Comparison of ENCODE assay signal across 8 cellular contexts in the genomic region with DNA sequence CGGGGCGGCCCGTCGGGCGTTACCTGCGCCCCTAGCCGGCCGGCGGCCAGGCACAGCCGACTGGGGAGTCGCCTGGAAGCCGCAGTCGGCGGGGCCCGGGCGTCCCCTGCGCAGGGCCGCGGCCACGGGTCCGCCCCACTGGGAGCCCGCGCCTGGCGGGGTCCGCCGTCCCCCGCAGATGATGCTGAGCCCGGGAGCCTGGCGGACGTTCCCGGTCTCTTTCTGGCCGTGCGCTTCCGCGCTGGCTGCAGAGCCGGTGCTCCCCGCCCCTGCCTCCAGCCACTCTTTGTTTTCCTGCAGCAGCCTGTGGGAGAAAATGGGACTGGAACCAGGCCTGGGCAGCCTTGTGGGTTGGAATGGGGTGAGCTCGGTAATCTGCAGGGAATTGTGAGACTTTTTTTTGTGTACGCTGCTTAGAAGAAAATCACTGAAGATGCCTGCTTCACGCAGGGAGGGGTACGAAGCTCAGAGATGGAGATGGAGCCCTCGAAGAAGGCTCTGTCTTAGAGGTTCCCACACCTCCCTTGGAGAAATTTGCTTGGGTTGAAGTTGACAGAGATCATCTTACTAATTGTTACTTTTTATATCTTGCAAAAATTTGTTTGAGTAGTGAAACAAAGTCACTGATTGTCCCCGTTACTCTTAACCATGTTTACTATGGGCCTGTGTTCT. TPM values are rescaled to one million over a fixed set of nuclear protein-coding genes. Genes with fewer than 3 reads are reported as not detected.
A peak's percentile ranks its signal among the peaks of the same experiment; 100 is the strongest.
DNase-seq lines count a peak whose midpoint lies in the region; ATAC-seq and TF ChIP-seq lines count a peak whose summit lies in the region.

No MANE protein-coding gene starts in this region.

- H3K9ac ChIP-seq in PC-3 (ENCODE audit: low read length): peak overlapping the region; percentile 75

- H3K9me3 Mint-ChIP-seq in stimulated activated naive B cell treated with anti-CD40 and anti-IgM and Interleukin-4, amounts not matched to agents 10 μg/mL and 1 μg/mL and 100 μg/mL, for 72 hours: no peaks in the 10 kb centered on the region

- H3K4me1 ChIP-seq in PC-3 (ENCODE audit: insufficient read depth, low read length): peaks cover 51% of the 10 kb centered on the region

- H3K9me2 ChIP-seq in PC-3 (replicated peaks; ENCODE audit: low read length): no peaks in the 10 kb centered on the region

- intact Hi-C loops in PC-3 (cut with micrococcal nuclease): loop anchor here (10.0 kb wide), 1 partner anchor 114 kb away; no protein-coding TSS in a partner anchor

- H3F3A ChIP-seq in PC-3 (ENCODE audit: low read length, unreplicated experiment): no peaks in the 10 kb centered on the region

- BruUV-seq in PC-3 (replicated peaks; lab: Mats Ljungman, UMichigan): no TSS peak

- POLR2A ChIA-PET in PC-3 (lab: Charles Lee; ENCODE audit: unreplicated experiment): interaction anchor here (1.0 to 2.2 kb wide), 3 partner anchors 12 to 27 kb away, joined by 4 to 32 read pairs (median 4); no protein-coding TSS in a partner anchor

- DNase-seq in AG08395 (ENCODE audit: low spot score) (peak; percentile 48), PC-3 (peak; percentile 41), HT-29 (ENCODE audit: low spot score) (no peak)
- no peak for DNase-seq in stimulated activated naive B cell treated with anti-CD40 and anti-IgM and Interleukin-4, amounts not matched to agents 10 μg/mL and 1 μg/mL and 100 μg/mL, for 72 hours

- peaks cover 3% of the 10 kb centered on the region; the same call in 1 of the 2 replicates for H3K9me3 ChIP-seq in PC-3 (ENCODE audit: low read length)

- H3K27ac Mint-ChIP-seq in stimulated activated naive B cell treated with anti-CD40 and anti-IgM and Interleukin-4, amounts not matched to agents 10 μg/mL and 1 μg/mL and 100 μg/mL, for 72 hours: peak overlapping the region; percentile 68

- H3K27ac ChIP-seq in PC-3 (ENCODE audit: low read length) (peak overlapping the region; percentile 72), cingulate gyrus (ENCODE audit: low read depth, low read length) (peak overlapping the region; percentile 94), layer of hippocampus (ENCODE audit: low read depth, low read length) (peak overlapping the region; percentile 91)

- peak overlapping the region; percentile 95 for H3K4me2 ChIP-seq in PC-3 (ENCODE audit: low read length)

- ATAC-seq in GM18502 (IDR thresholded peaks at IDR 0.05; ENCODE audit: poor library complexity, unreplicated experiment) (peak; percentile 33), HG03039 (IDR thresholded peaks at IDR 0.05; ENCODE audit: unreplicated experiment) (peak; percentile 33), PC-3 (peak; percentile 3)
- ATAC-seq in stimulated activated naive B cell treated with anti-CD40 and anti-IgM and Interleukin-4, amounts not matched to agents 10 μg/mL and 1 μg/mL and 100 μg/mL, for 72 hours (replicated peaks): peak; percentile 40 to 41

- peaks cover 45% of the 10 kb centered on the region for H4K20me1 ChIP-seq in PC-3 (ENCODE audit: low read length)

- H3K79me2 ChIP-seq in PC-3 (ENCODE audit: low read length): peaks cover 67% of the 10 kb centered on the region

- peaks cover 21 to 26% of the 10 kb centered on the region in 2 donors for H3K4me1 Mint-ChIP-seq in stimulated activated naive B cell treated with anti-CD40 and anti-IgM and Interleukin-4, amounts not matched to agents 10 μg/mL and 1 μg/mL and 100 μg/mL, for 72 hours

- H3K27me3 ChIP-seq in PC-3 (ENCODE audit: low read length): no peaks in the 10 kb centered on the region
- H3K27me3 ChIP-seq in layer of hippocampus (ENCODE audit: control insufficient read depth, insufficient read depth, low read length): no peaks in the 10 kb centered on the region

- peak overlapping the region; percentile 92 for H3K4me3 ChIP-seq in PC-3 (ENCODE audit: low read length)

- H3K36me3 Mint-ChIP-seq in stimulated activated naive B cell treated with anti-CD40 and anti-IgM and Interleukin-4, amounts not matched to agents 10 μg/mL and 1 μg/mL and 100 μg/mL, for 72 hours: peaks cover 0 to 10% of the 10 kb centered on the region in 2 donors

- peaks cover 23% of the 10 kb centered on the region for H3K36me3 ChIP-seq in PC-3 (ENCODE audit: low read depth, low read length)

- peak overlapping the region; percentile 72; the same call in 1 of the 2 replicates for H2AFZ ChIP-seq in PC-3 (ENCODE audit: low read length)

- peak overlapping the region; percentile 84 to 97 for H3K4me3 Mint-ChIP-seq in stimulated activated naive B cell treated with anti-CD40 and anti-IgM and Interleukin-4, amounts not matched to agents 10 μg/mL and 1 μg/mL and 100 μg/mL, for 72 hours

- TF ChIP-seq CTCF in PC-3 (conservative IDR thresholded peaks at IDR 0.05; ENCODE audit: low read depth, low read length): no peak

- peaks cover 9 to 11% of the 10 kb centered on the region in 2 donors for H3K27me3 Mint-ChIP-seq in stimulated activated naive B cell treated with anti-CD40 and anti-IgM and Interleukin-4, amounts not matched to agents 10 μg/mL and 1 μg/mL and 100 μg/mL, for 72 hours

- CTCF ChIA-PET in PC-3 (lab: Charles Lee): interaction anchor here (0.7 to 2.6 kb wide), 2 partner anchors 26 to 253 kb away, joined by 3 to 32 read pairs; no protein-coding TSS in a partner anchor

RNA-seq across cellular contexts. Expression of a gene that starts 0.8 kb away (rescaled TPM):
- total RNA-seq in PC-3 (2014; rRNA removed): 216 and 245 TPM in 2 replicates
- 629 and 663 TPM in 2 replicates for total RNA-seq in HT-29 (2014; rRNA removed; shearing (Covaris generic))

RNA-seq across cellular contexts. Expression of a gene that starts 53.1 kb away (rescaled TPM):
- total RNA-seq in PC-3 (2014; rRNA removed): 122 and 150 TPM in 2 replicates
- total RNA-seq in HT-29 (2014; rRNA removed; shearing (Covaris generic)): 206 and 211 TPM in 2 replicates

Comparison
In these comparisons a context has a peak if more than half of its experiments do, and no peak if none do; other contexts are left out.
1. DNase-seq: peak in AG08395 (single experiment) and PC-3 (single experiment); none in stimulated activated naive B cell treated with anti-CD40 and anti-IgM and Interleukin-4, amounts not matched to agents 10 μg/mL and 1 μg/mL and 100 μg/mL, for 72 hours (single experiment) and HT-29 (single experiment).
2. Peak in every context shown above with its lines, with median percentiles within 50 percentile points of each other: ATAC-seq and H3K27ac ChIP-seq.